8 cellular contexts compared by ENCODE assay signal in genomic region chr12:54385251-54385914, GRCh38. TPM values are rescaled to one million over a fixed set of nuclear protein-coding genes. Genes with fewer than 3 reads are reported as not detected.
A peak's percentile ranks its signal among the peaks of the same experiment; 100 is the strongest.
DNase-seq lines count a peak whose midpoint lies in the region; ATAC-seq and TF ChIP-seq lines count a peak whose summit lies in the region.

No MANE protein-coding gene starts in this region.

- TF ChIP-seq RAD21 in IMR-90 (IDR thresholded peaks at IDR 0.05; ENCODE audit: low read length), result no peak

- no peak overlapping the region for H3K4me3 Mint-ChIP-seq in Caco-2 (ENCODE audit: unreplicated experiment)

- H3K9me3 ChIP-seq in IMR-90 (ENCODE audit: control insufficient read depth, insufficient read depth, low read length) (no peaks in the 10 kb centered on the region), stomach (no peaks in the 10 kb centered on the region), Caco-2 (no peaks in the 10 kb centered on the region)

- H3K27me3 ChIP-seq in IMR-90 (ENCODE audit: control insufficient read depth, insufficient read depth, low read length), result no peaks in the 10 kb centered on the region
- H3K27me3 ChIP-seq in stomach, result no peaks in the 10 kb centered on the region
- no peaks in the 10 kb centered on the region for H3K27me3 ChIP-seq in Caco-2 (replicated peaks; ENCODE audit: control insufficient read depth, insufficient read depth, low read length)

- H4K91ac ChIP-seq in IMR-90 (ENCODE audit: insufficient read depth, low read depth, low read length), result no peak overlapping the region

- POLR2A ChIA-PET in IMR-90 (lab: Charles Lee; ENCODE audit: unreplicated experiment) (no interaction called here), Caco-2 (lab: Charles Lee) (no interaction called here)

- H3K4me1 Mint-ChIP-seq in Caco-2 (ENCODE audit: low read depth, unreplicated experiment), result peaks cover 22% of the 10 kb centered on the region

- WGBS in IMR-90 (ENCODE audit: extremely low coverage in 2 of 2, insufficient read length in 1 of 2), 2 experiments, result 56% methylated on average over 5 of the region's 10 CpGs; no CpG with 5 or more reads in 1 of the 2 experiments
- 42 to 64% (median 62%) methylated on average over 10 of the region's 10 CpGs for WGBS in stomach, 5 donors

- H2BK5ac ChIP-seq in IMR-90 (ENCODE audit: low read depth, low read length, poor library complexity, severe bottlenecking), result no peak overlapping the region

- DNase-seq in IMR-90 (no peak), Right ventricle myocardium superior (no peak), stomach (no peak), Caco-2 (no peak), SW 1271 (lab: John Stamatoyannopoulos, UW) (no peak), EL (no peak), NCI-H226 (no peak)

- H3K4ac ChIP-seq in IMR-90 (ENCODE audit: low read depth, low read length), result no peak overlapping the region; the same call in 1 of the 2 replicates

- in situ Hi-C loops in IMR-90 (cut with MboI; ENCODE audit: low sequenced_read_pairs), result no loop called here

- TF ChIP-seq CTCF in IMR-90 (conservative IDR thresholded peaks at IDR 0.05; ENCODE audit: low read depth, low read length), result no peak
- no peak for TF ChIP-seq CTCF in stomach (IDR thresholded peaks at IDR 0.05)
- TF ChIP-seq CTCF in Caco-2 (IDR thresholded peaks at IDR 0.05; ENCODE audit: insufficient read depth in 1 of 2, low read depth in 1 of 2, low read length in 1 of 2, severe bottlenecking in 1 of 2, unreplicated experiment in 1 of 2), result no peak

- no peak overlapping the region for H3K27ac Mint-ChIP-seq in Caco-2 (ENCODE audit: unreplicated experiment)

- no peak overlapping the region for H2AFZ ChIP-seq in IMR-90 (replicated peaks; ENCODE audit: low read length, poor library complexity)

- no peak overlapping the region for H3K23ac ChIP-seq in IMR-90 (ENCODE audit: low read depth, low read length)

- no peak overlapping the region for H3K4me2 ChIP-seq in IMR-90 (ENCODE audit: low read depth, low read length)

- H3K4me3 ChIP-seq in IMR-90 (ENCODE audit: insufficient read depth, low read depth, low read length) (no peak overlapping the region), stomach (no peak overlapping the region), Caco-2 (ENCODE audit: low read depth, low read length) (no peak overlapping the region)

- H3K27ac ChIP-seq in IMR-90 (ENCODE audit: insufficient read depth, low read length), result no peak overlapping the region
- H3K27ac ChIP-seq in stomach, result peak overlapping the region; percentile 15 to 73 (median 54)

- 0 out of 2 replicates have a peak overlapping the region, but pooled peaks have one; percentile 36 for H2AK5ac ChIP-seq in IMR-90 (ENCODE audit: low read depth, low read length)

- no peak overlapping the region for H3K14ac ChIP-seq in IMR-90 (replicated peaks; ENCODE audit: low read depth, low read length)

- CTCF ChIA-PET in IMR-90 (lab: Yijun Ruan, JAX), result interaction anchor here (1.0 kb wide), 1 partner anchor 14 kb away, joined by 3 read pairs; no protein-coding TSS in a partner anchor
- CTCF ChIA-PET in Caco-2 (lab: Charles Lee), result interaction anchor here (1.5 to 3.2 kb wide), 2 partner anchors 14 to 48 kb away, joined by 4 to 18 read pairs; no protein-coding TSS in a partner anchor

- no peaks in the 10 kb centered on the region for H3K27me3 Mint-ChIP-seq in Caco-2 (ENCODE audit: insufficient read depth, unreplicated experiment)

- H3K9me1 ChIP-seq in IMR-90 (ENCODE audit: insufficient read depth, low read length), result no peaks in the 10 kb centered on the region; the same call in 1 of the 2 replicates

- peak overlapping the region; percentile 17 for H2BK120ac ChIP-seq in IMR-90 (ENCODE audit: low read depth, low read length)

- no peaks in the 10 kb centered on the region for H3K36me3 ChIP-seq in IMR-90 (ENCODE audit: control insufficient read depth, insufficient read depth, low read length)
- H3K36me3 ChIP-seq in stomach, result no peaks in the 10 kb centered on the region
- H3K36me3 ChIP-seq in Caco-2 (ENCODE audit: control insufficient read depth, insufficient read depth, low read length), result no peaks in the 10 kb centered on the region

- TF ChIP-seq POLR2A in IMR-90 (IDR thresholded peaks at IDR 0.05; ENCODE audit: low read depth, low read length), result no peak
- TF ChIP-seq POLR2A in stomach (IDR thresholded peaks at IDR 0.05), result no peak

- BruUV-seq in IMR-90 (replicated peaks; lab: Mats Ljungman, UMichigan) (no TSS peak), Caco-2 (replicated peaks; lab: Mats Ljungman, UMichigan) (no TSS peak)

- H3K4me1 ChIP-seq in IMR-90 (ENCODE audit: control insufficient read depth, insufficient read depth, low read length) (peaks cover 13% of the 10 kb centered on the region), stomach (peaks cover 0 to 40% (median 13%) of the 10 kb centered on the region in 4 donors), Caco-2 (peaks cover 34% of the 10 kb centered on the region)

- no peaks in the 10 kb centered on the region for H4K20me1 ChIP-seq in IMR-90 (ENCODE audit: insufficient read depth, low read length)

- H2BK15ac ChIP-seq in IMR-90 (ENCODE audit: low read depth, low read length), result no peak overlapping the region

- intact Hi-C loops in IMR-90 (cut with micrococcal nuclease) (no loop called here), Right ventricle myocardium superior (cut with DNase I) (no loop called here), stomach (cut with DNase I; ENCODE audit: low total_unique reads) (no loop called here), Caco-2 (cut with micrococcal nuclease; ENCODE audit: unreplicated experiment) (no loop called here)

- no peak overlapping the region for H3K9ac ChIP-seq in IMR-90 (ENCODE audit: low read depth, low read length)

- H4K5ac ChIP-seq in IMR-90 (ENCODE audit: low read depth, low read length), result peak overlapping the region; percentile 2; the same call in 1 of the 2 replicates

- H2AK9ac ChIP-seq in IMR-90 (replicated peaks; ENCODE audit: low read depth, low read length, poor library complexity), result no peak overlapping the region

- H3K18ac ChIP-seq in IMR-90 (ENCODE audit: low read depth, low read length), result no peak overlapping the region

- no peak overlapping the region for H3K56ac ChIP-seq in IMR-90 (ENCODE audit: extremely low read depth, insufficient read depth, low read length)

- dilution Hi-C loops in IMR-90 (cut with HindIII; ENCODE audit: low sequenced_read_pairs, unreplicated experiment), result no loop called here

- no peak overlapping the region for H2BK20ac ChIP-seq in IMR-90 (ENCODE audit: low read depth, low read length)

- H3K36me3 Mint-ChIP-seq in Caco-2 (ENCODE audit: insufficient read depth, unreplicated experiment), result peaks cover 17% of the 10 kb centered on the region

- ATAC-seq in GM19438 (IDR thresholded peaks at IDR 0.05; ENCODE audit: low read depth, unreplicated experiment) (peak; percentile 56), IMR-90 (ENCODE audit: low read depth) (no peak), Right ventricle myocardium superior (ENCODE audit: poor library complexity) (peak; percentile 42)

- no peaks in the 10 kb centered on the region for H3K9me3 Mint-ChIP-seq in Caco-2 (ENCODE audit: unreplicated experiment)

- no peak for TF ChIP-seq EP300 in stomach (IDR thresholded peaks at IDR 0.05)

- no peak overlapping the region for H4K8ac ChIP-seq in IMR-90 (ENCODE audit: low read depth in 2 of 2, low read length in 2 of 2)

- no peaks in the 10 kb centered on the region for H3K79me1 ChIP-seq in IMR-90 (ENCODE audit: low read depth in 1 of 2, low read length in 2 of 2)

TF ChIP-seq in IMR-90, 13 proteins besides CTCF, POLR2A, EP300 and RAD21:
- TF ChIP-seq MAZ (IDR thresholded peaks at IDR 0.05; ENCODE audit: borderline replicate concordance, low read depth, low read length) (no peak), ELK1 (IDR thresholded peaks at IDR 0.05; ENCODE audit: borderline replicate concordance, low read depth, low read length) (no peak), RCOR1 (IDR thresholded peaks at IDR 0.05; ENCODE audit: insufficient replicate concordance, low read length) (no peak)

RNA-seq across cellular contexts. Expression of gene ZNF385A, which starts 0.8 kb away (rescaled TPM):
- total RNA-seq in IMR-90 (2012; rRNA removed) (0.28 and 0.36 TPM in 2 replicates), Right ventricle myocardium superior (10.7 TPM), stomach (10 to 100 TPM in 1 of 5 donors, 1 to 10 TPM in 4; 1.2 to 35.7 (median 2.6) TPM), Caco-2 (2022) (8.4 and 9.4 TPM in 2 replicates)
- polyA plus RNA-seq in IMR-90 (2012; rRNA removed) (2.5 and 2.9 TPM in 2 replicates), stomach (10 to 100 TPM; 16.9 to 35.1 (median 17.6) TPM)
- 3.1 and 5.4 TPM in 2 replicates for polyA plus RNA-seq in IMR-90 (2012; cell fraction: cytosol; rRNA removed)
- 3.7 and 8.0 TPM in 2 replicates for polyA plus RNA-seq in IMR-90 (2012; cell fraction: nucleus; rRNA removed; ENCODE audit: low replicate concordance)

RNA-seq across cellular contexts. Expression of gene GPR84, which starts 21.1 kb away (rescaled TPM):
- total RNA-seq in IMR-90 (2012; rRNA removed) (not detected in 2 replicates), Right ventricle myocardium superior (not detected), stomach (not detected), Caco-2 (2022) (not detected in 2 replicates)
- polyA plus RNA-seq in IMR-90 (2012; rRNA removed) (not detected in 2 replicates), stomach (1 to 10 TPM in 1 of 3 donors, under 1 TPM in 2; 0.46 to 1.4 (median 0.50) TPM)
- 0.02 TPM in 1 of 2 replicates, not detected in the other for polyA plus RNA-seq in IMR-90 (2012; cell fraction: cytosol; rRNA removed)
- 0.19 and 0.36 TPM in 2 replicates for polyA plus RNA-seq in IMR-90 (2012; cell fraction: nucleus; rRNA removed; ENCODE audit: low replicate concordance)

RNA-seq across cellular contexts. Expression of gene ITGA5, which starts 33.7 kb away (rescaled TPM):
- total RNA-seq in IMR-90 (2012; rRNA removed) (144 and 159 TPM in 2 replicates), Right ventricle myocardium superior (51.6 TPM), stomach (100 to 1,000 TPM in 2 of 5 donors, 10 to 100 TPM in 3; 53.7 to 182 (median 88.8) TPM), Caco-2 (2022) (17.3 and 22.3 TPM in 2 replicates)
- polyA plus RNA-seq in IMR-90 (2012; rRNA removed) (254 and 259 TPM in 2 replicates), stomach (100 to 1,000 TPM in 1 of 3 donors, 10 to 100 TPM in 2; 29.3 to 102 (median 33.2) TPM)
- 136 and 185 TPM in 2 replicates for polyA plus RNA-seq in IMR-90 (2012; cell fraction: cytosol; rRNA removed)
- 196 and 225 TPM in 2 replicates for polyA plus RNA-seq in IMR-90 (2012; cell fraction: nucleus; rRNA removed; ENCODE audit: low replicate concordance)
